1 cellular context compared by ENCODE assay signal in the genomic region with DNA sequence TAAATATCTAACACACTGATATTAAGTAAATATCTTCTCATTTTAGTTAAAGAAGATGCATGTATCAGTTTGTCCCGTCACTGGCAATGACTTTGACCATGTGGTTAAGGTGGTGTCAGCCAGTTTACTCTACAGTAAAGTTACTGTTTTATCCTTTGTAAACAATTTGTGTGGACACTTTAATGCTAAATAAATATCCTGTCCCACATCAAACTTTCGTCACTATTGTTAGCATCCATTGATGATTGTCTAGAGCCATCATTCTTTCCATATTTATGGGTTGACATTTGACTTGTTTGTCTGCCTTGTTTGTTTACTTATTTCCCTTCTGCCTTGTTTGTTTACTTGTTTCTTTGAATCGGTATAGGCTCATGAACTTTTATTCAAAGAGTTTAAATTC.
TF ChIP-seq lines count a peak whose summit lies in the region.

No MANE protein-coding gene starts in this region.

TF ChIP-seq in HepG2, 621 proteins besides CTCF, POLR2A, EP300 and RAD21 (continued from another document and continues in another):
- TF ChIP-seq NR2F1 (CRISPR knock-in tag; IDR thresholded peaks at IDR 0.05), result peak; percentile 42 to 94; a peak in 2 of 4 replicates
- no peak for TF ChIP-seq ZNF746 (CRISPR knock-in tag; IDR thresholded peaks at IDR 0.05)
- no peak for TF ChIP-seq YY1 (IDR thresholded peaks at IDR 0.05; ENCODE audit: insufficient read depth, insufficient replicate concordance, low read depth, low read length)
- TF ChIP-seq ZNF225 (CRISPR knock-in tag; IDR thresholded peaks at IDR 0.05), result no peak
- no peak for TF ChIP-seq ZBTB21 (CRISPR knock-in tag; IDR thresholded peaks at IDR 0.05)
- TF ChIP-seq, protein P1, sequence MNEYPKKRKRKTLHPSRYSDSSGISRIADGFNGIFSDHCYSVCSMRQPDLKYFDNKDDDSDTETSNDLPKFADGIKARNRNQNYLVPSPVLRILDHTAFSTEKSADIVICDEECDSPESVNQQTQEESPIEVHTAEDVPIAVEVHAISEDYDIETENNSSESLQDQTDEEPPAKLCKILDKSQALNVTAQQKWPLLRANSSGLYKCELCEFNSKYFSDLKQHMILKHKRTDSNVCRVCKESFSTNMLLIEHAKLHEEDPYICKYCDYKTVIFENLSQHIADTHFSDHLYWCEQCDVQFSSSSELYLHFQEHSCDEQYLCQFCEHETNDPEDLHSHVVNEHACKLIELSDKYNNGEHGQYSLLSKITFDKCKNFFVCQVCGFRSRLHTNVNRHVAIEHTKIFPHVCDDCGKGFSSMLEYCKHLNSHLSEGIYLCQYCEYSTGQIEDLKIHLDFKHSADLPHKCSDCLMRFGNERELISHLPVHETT (CRISPR knock-in tag; conservative IDR thresholded peaks at IDR 0.05), result no peak
- no peak for TF ChIP-seq ZNF788 (CRISPR knock-in tag; IDR thresholded peaks at IDR 0.05; ENCODE audit: borderline replicate concordance)
- no peak for TF ChIP-seq BCL3 (CRISPR knock-in tag; IDR thresholded peaks at IDR 0.05)
- TF ChIP-seq, protein P2, sequence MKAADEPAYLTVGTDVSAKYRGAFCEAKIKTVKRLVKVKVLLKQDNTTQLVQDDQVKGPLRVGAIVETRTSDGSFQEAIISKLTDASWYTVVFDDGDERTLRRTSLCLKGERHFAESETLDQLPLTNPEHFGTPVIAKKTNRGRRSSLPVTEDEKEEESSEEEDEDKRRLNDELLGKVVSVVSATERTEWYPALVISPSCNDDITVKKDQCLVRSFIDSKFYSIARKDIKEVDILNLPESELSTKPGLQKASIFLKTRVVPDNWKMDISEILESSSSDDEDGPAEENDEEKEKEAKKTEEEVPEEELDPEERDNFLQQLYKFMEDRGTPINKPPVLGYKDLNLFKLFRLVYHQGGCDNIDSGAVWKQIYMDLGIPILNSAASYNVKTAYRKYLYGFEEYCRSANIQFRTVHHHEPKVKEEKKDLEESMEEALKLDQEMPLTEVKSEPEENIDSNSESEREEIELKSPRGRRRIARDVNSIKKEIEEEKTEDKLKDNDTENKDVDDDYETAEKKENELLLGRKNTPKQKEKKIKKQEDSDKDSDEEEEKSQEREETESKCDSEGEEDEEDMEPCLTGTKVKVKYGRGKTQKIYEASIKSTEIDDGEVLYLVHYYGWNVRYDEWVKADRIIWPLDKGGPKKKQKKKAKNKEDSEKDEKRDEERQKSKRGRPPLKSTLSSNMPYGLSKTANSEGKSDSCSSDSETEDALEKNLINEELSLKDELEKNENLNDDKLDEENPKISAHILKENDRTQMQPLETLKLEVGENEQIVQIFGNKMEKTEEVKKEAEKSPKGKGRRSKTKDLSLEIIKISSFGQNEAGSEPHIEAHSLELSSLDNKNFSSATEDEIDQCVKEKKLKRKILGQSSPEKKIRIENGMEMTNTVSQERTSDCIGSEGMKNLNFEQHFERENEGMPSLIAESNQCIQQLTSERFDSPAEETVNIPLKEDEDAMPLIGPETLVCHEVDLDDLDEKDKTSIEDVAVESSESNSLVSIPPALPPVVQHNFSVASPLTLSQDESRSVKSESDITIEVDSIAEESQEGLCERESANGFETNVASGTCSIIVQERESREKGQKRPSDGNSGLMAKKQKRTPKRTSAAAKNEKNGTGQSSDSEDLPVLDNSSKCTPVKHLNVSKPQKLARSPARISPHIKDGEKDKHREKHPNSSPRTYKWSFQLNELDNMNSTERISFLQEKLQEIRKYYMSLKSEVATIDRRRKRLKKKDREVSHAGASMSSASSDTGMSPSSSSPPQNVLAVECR (CRISPR knock-in tag; IDR thresholded peaks at IDR 0.05; ENCODE audit: borderline replicate concordance), result no peak
- peak; percentile 80 for TF ChIP-seq GATAD2A (CRISPR knock-in tag; IDR thresholded peaks at IDR 0.05)
- TF ChIP-seq GATAD1 (CRISPR knock-in tag; IDR thresholded peaks at IDR 0.05), result no peak; the same call in 1 of the 2 replicates
- TF ChIP-seq MYC (CRISPR knock-in tag; IDR thresholded peaks at IDR 0.05; ENCODE audit: borderline replicate concordance), result no peak
- TF ChIP-seq ADNP (CRISPR knock-in tag; IDR thresholded peaks at IDR 0.05), result no peak
- TF ChIP-seq, protein P3, sequence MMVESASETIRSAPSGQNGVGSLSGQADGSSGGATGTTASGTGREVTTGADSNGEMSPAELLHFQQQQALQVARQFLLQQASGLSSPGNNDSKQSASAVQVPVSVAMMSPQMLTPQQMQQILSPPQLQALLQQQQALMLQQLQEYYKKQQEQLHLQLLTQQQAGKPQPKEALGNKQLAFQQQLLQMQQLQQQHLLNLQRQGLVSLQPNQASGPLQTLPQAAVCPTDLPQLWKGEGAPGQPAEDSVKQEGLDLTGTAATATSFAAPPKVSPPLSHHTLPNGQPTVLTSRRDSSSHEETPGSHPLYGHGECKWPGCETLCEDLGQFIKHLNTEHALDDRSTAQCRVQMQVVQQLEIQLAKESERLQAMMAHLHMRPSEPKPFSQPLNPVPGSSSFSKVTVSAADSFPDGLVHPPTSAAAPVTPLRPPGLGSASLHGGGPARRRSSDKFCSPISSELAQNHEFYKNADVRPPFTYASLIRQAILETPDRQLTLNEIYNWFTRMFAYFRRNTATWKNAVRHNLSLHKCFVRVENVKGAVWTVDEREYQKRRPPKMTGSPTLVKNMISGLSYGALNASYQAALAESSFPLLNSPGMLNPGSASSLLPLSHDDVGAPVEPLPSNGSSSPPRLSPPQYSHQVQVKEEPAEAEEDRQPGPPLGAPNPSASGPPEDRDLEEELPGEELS (CRISPR knock-in tag; IDR thresholded peaks at IDR 0.05), result peak; percentile 91
- no peak for TF ChIP-seq NFYC (CRISPR knock-in tag; IDR thresholded peaks at IDR 0.05)
- TF ChIP-seq CC2D1A (CRISPR knock-in tag; IDR thresholded peaks at IDR 0.05), result no peak
- TF ChIP-seq SMARCC2 (IDR thresholded peaks at IDR 0.05), result no peak
- TF ChIP-seq, protein P4, sequence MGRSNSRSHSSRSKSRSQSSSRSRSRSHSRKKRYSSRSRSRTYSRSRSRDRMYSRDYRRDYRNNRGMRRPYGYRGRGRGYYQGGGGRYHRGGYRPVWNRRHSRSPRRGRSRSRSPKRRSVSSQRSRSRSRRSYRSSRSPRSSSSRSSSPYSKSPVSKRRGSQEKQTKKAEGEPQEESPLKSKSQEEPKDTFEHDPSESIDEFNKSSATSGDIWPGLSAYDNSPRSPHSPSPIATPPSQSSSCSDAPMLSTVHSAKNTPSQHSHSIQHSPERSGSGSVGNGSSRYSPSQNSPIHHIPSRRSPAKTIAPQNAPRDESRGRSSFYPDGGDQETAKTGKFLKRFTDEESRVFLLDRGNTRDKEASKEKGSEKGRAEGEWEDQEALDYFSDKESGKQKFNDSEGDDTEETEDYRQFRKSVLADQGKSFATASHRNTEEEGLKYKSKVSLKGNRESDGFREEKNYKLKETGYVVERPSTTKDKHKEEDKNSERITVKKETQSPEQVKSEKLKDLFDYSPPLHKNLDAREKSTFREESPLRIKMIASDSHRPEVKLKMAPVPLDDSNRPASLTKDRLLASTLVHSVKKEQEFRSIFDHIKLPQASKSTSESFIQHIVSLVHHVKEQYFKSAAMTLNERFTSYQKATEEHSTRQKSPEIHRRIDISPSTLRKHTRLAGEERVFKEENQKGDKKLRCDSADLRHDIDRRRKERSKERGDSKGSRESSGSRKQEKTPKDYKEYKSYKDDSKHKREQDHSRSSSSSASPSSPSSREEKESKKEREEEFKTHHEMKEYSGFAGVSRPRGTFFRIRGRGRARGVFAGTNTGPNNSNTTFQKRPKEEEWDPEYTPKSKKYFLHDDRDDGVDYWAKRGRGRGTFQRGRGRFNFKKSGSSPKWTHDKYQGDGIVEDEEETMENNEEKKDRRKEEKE (IDR thresholded peaks at IDR 0.05), result no peak
- TF ChIP-seq NCOA2 (CRISPR knock-in tag; IDR thresholded peaks at IDR 0.05), result peak; percentile 49; the same call in 1 of the 2 replicates
- no peak for TF ChIP-seq TERF1 (CRISPR knock-in tag; IDR thresholded peaks at IDR 0.05)
- TF ChIP-seq, protein P5, sequence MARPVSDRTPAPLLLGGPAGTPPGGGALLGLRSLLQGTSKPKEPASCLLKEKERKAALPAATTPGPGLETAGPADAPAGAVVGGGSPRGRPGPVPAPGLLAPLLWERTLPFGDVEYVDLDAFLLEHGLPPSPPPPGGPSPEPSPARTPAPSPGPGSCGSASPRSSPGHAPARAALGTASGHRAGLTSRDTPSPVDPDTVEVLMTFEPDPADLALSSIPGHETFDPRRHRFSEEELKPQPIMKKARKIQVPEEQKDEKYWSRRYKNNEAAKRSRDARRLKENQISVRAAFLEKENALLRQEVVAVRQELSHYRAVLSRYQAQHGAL (CRISPR knock-in tag; IDR thresholded peaks at IDR 0.05; ENCODE audit: not compliant biosample characterization), result no peak
- TF ChIP-seq JARID2 (CRISPR knock-in tag; IDR thresholded peaks at IDR 0.05; ENCODE audit: insufficient replicate concordance), result no peak
- no peak for TF ChIP-seq KLF9 (CRISPR knock-in tag; IDR thresholded peaks at IDR 0.05; ENCODE audit: low read depth)
- no peak for TF ChIP-seq MBNL3 (CRISPR knock-in tag; conservative IDR thresholded peaks at IDR 0.05)
- TF ChIP-seq NFRKB (IDR thresholded peaks at IDR 0.05), result no peak
- TF ChIP-seq TAF1 (CRISPR knock-in tag; IDR thresholded peaks at IDR 0.05), result no peak
- no peak for TF ChIP-seq ZNF644 (CRISPR knock-in tag; IDR thresholded peaks at IDR 0.05; ENCODE audit: low read depth)
- no peak for TF ChIP-seq ZFP1 (CRISPR knock-in tag; IDR thresholded peaks at IDR 0.05)
- no peak for TF ChIP-seq ZC3H4 (CRISPR knock-in tag; IDR thresholded peaks at IDR 0.05; ENCODE audit: borderline replicate concordance)
- TF ChIP-seq, protein P6, sequence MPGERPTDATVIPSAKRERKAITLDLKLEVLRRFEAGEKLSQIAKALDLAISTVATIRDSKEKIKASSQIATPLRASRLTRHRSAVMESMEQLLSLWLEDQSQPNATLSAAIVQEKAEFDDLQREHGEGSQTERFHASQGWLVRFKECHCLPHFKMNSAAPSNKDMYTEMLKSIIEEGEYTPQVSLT (CRISPR knock-in tag; IDR thresholded peaks at IDR 0.05; ENCODE audit: borderline replicate concordance, low read depth), result no peak
- peak; percentile 50; the same call in 1 of the 2 replicates for TF ChIP-seq PITX1 (CRISPR knock-in tag; IDR thresholded peaks at IDR 0.05)
- no peak for TF ChIP-seq ONECUT2 (CRISPR knock-in tag; IDR thresholded peaks at IDR 0.05)
- TF ChIP-seq, protein P7, sequence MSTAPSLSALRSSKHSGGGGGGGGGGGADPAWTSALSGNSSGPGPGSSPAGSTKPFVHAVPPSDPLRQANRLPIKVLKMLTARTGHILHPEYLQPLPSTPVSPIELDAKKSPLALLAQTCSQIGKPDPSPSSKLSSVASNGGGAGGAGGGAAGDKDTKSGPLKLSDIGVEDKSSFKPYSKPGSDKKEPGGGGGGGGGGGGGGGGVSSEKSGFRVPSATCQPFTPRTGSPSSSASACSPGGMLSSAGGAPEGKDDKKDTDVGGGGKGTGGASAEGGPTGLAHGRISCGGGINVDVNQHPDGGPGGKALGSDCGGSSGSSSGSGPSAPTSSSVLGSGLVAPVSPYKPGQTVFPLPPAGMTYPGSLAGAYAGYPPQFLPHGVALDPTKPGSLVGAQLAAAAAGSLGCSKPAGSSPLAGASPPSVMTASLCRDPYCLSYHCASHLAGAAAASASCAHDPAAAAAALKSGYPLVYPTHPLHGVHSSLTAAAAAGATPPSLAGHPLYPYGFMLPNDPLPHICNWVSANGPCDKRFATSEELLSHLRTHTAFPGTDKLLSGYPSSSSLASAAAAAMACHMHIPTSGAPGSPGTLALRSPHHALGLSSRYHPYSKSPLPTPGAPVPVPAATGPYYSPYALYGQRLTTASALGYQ (CRISPR knock-in tag; IDR thresholded peaks at IDR 0.05), result peak; percentile 35; the same call in 1 of the 2 replicates
- TF ChIP-seq, protein P8, sequence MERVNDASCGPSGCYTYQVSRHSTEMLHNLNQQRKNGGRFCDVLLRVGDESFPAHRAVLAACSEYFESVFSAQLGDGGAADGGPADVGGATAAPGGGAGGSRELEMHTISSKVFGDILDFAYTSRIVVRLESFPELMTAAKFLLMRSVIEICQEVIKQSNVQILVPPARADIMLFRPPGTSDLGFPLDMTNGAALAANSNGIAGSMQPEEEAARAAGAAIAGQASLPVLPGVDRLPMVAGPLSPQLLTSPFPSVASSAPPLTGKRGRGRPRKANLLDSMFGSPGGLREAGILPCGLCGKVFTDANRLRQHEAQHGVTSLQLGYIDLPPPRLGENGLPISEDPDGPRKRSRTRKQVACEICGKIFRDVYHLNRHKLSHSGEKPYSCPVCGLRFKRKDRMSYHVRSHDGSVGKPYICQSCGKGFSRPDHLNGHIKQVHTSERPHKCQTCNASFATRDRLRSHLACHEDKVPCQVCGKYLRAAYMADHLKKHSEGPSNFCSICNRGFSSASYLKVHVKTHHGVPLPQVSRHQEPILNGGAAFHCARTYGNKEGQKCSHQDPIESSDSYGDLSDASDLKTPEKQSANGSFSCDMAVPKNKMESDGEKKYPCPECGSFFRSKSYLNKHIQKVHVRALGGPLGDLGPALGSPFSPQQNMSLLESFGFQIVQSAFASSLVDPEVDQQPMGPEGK (CRISPR knock-in tag; IDR thresholded peaks at IDR 0.05), result peak; percentile 31; the same call in 1 of the 2 replicates
- TF ChIP-seq, protein P9, sequence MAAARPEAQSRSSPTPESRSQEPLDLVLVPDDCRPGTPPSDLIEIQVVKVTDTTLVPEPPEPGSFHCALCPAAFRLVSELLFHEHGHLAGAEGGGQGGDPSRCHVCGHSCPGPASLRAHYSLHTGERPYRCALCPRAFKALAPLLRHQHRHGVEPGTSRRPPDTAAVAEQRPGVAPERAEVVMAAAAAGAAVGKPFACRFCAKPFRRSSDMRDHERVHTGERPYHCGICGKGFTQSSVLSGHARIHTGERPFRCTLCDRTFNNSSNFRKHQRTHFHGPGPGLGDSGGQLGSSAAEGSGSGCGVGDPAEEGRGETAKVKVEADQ (CRISPR knock-in tag; IDR thresholded peaks at IDR 0.05; ENCODE audit: borderline replicate concordance), result no peak
- no peak for TF ChIP-seq ZNF260 (CRISPR knock-in tag; IDR thresholded peaks at IDR 0.05; ENCODE audit: borderline replicate concordance, low read depth)
- TF ChIP-seq CREB3 (CRISPR knock-in tag; IDR thresholded peaks at IDR 0.05), result no peak
